In genomic region chr9:136903041-136903554, GRCh38 we compare ENCODE assay signal across 1 cellular context.
TF ChIP-seq lines count a peak whose summit lies in the region.

No MANE protein-coding gene starts in this region.

TF ChIP-seq in WTC11, 78 proteins besides CTCF, POLR2A, EP300 and RAD21 (continued from another document):
- TF ChIP-seq, protein P1, sequence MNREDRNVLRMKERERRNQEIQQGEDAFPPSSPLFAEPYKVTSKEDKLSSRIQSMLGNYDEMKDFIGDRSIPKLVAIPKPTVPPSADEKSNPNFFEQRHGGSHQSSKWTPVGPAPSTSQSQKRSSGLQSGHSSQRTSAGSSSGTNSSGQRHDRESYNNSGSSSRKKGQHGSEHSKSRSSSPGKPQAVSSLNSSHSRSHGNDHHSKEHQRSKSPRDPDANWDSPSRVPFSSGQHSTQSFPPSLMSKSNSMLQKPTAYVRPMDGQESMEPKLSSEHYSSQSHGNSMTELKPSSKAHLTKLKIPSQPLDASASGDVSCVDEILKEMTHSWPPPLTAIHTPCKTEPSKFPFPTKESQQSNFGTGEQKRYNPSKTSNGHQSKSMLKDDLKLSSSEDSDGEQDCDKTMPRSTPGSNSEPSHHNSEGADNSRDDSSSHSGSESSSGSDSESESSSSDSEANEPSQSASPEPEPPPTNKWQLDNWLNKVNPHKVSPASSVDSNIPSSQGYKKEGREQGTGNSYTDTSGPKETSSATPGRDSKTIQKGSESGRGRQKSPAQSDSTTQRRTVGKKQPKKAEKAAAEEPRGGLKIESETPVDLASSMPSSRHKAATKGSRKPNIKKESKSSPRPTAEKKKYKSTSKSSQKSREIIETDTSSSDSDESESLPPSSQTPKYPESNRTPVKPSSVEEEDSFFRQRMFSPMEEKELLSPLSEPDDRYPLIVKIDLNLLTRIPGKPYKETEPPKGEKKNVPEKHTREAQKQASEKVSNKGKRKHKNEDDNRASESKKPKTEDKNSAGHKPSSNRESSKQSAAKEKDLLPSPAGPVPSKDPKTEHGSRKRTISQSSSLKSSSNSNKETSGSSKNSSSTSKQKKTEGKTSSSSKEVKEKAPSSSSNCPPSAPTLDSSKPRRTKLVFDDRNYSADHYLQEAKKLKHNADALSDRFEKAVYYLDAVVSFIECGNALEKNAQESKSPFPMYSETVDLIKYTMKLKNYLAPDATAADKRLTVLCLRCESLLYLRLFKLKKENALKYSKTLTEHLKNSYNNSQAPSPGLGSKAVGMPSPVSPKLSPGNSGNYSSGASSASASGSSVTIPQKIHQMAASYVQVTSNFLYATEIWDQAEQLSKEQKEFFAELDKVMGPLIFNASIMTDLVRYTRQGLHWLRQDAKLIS (CRISPR knock-in tag; IDR thresholded peaks at IDR 0.05; ENCODE audit: borderline replicate concordance) = no peak
- no peak for TF ChIP-seq ATF2 (CRISPR knock-in tag; IDR thresholded peaks at IDR 0.05; ENCODE audit: borderline replicate concordance, low read depth)
- TF ChIP-seq TP53 (CRISPR knock-in tag; IDR thresholded peaks at IDR 0.05) = no peak
- no peak for TF ChIP-seq PREB (CRISPR knock-in tag; IDR thresholded peaks at IDR 0.05; ENCODE audit: borderline replicate concordance)
